23 cellular contexts compared by ENCODE assay signal in the genomic region with DNA sequence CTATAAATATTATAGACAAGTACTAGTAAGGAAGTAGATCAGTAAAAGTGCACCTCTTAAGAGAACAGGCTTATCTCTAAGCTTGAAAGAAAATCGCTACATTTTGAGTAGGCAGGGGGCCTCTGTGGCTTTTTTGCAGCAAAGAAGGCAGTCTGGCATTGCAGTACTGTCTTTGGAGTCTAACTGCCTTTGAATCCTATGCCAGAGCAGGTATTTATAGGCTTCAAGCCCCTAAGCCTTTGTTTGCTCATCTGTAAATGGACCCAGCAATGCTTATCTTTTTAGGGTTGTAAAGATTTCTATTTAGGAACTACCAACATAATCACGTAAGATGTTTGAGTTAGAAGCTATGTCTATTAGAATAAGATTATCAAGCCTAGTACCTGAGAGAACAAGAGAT. TPM values are rescaled to one million over a fixed set of nuclear protein-coding genes. Genes with fewer than 3 reads are reported as not detected.
DNase-seq lines count a peak whose midpoint lies in the region; ATAC-seq and TF ChIP-seq lines count a peak whose summit lies in the region.
"Had no signal": no experiment of that assay in that cellular context is flagged by ENCODE, and none has a peak within 500 bp of the region (broad histone marks: within the 10 kb centered on the region; RNA-seq: fewer than 3 reads in every experiment).

No MANE protein-coding gene starts in this region.

- peaks cover 0 to 22% (median 0%) of the 10 kb centered on the region in 3 donors for H3K36me3 ChIP-seq in esophagus squamous epithelium
- peaks cover 6% of the 10 kb centered on the region for H3K36me3 ChIP-seq in BE2C

- intact Hi-C loops in esophagus squamous epithelium (cut with DNase I): no loop called here

- H3K27ac ChIP-seq in esophagus squamous epithelium: no peak overlapping the region
- H3K27ac ChIP-seq: 22Rv1, A549, BLaER1 had no signal

- H3K27ac Mint-ChIP-seq in activated T-cell treated with anti-CD3 and anti-CD28 coated beads, Interleukin-2, amount 50 U/mL, for 72 hours: peak overlapping the region; percentile 63
- H3K27ac Mint-ChIP-seq in activated T-helper 17 cell treated with anti-CD3 and anti-CD28 coated beads, Interleukin-2, amount 50 U/mL, for 72 hours: peak overlapping the region; percentile 0
- H3K27ac Mint-ChIP-seq in stimulated activated effector memory CD8-positive, alpha-beta T cell treated with anti-CD3 and anti-CD28 coated beads, Interleukin-12 subunit alpha, Interleukin-12 subunit beta, amount 100 ng/mL, for 72 hours: peak overlapping the region; percentile 6
- H3K27ac Mint-ChIP-seq: B cell had no signal

- ATAC-seq in activated T-cell treated with anti-CD3 and anti-CD28 coated beads, Interleukin-2, amount 50 U/mL, for 72 hours (replicated peaks in 1 of 2): no peak
- no peak for ATAC-seq in activated T-helper 17 cell treated with anti-CD3 and anti-CD28 coated beads, Interleukin-2, amount 50 U/mL, for 72 hours (replicated peaks)
- no peak for ATAC-seq in stimulated activated effector memory CD8-positive, alpha-beta T cell treated with anti-CD3 and anti-CD28 coated beads, Interleukin-12 subunit alpha, Interleukin-12 subunit beta, amount 100 ng/mL, for 72 hours
- no peak for ATAC-seq in HG02678 (IDR thresholded peaks at IDR 0.05; ENCODE audit: unreplicated experiment)
- ATAC-seq: A549 had no signal

- H3K4me3 Mint-ChIP-seq in activated T-cell treated with anti-CD3 and anti-CD28 coated beads, Interleukin-2, amount 50 U/mL, for 72 hours: no peak overlapping the region
- H3K4me3 Mint-ChIP-seq in activated T-helper 17 cell treated with anti-CD3 and anti-CD28 coated beads, Interleukin-2, amount 50 U/mL, for 72 hours: no peak overlapping the region
- H3K4me3 Mint-ChIP-seq in stimulated activated effector memory CD8-positive, alpha-beta T cell treated with anti-CD3 and anti-CD28 coated beads, Interleukin-12 subunit alpha, Interleukin-12 subunit beta, amount 100 ng/mL, for 72 hours: no peak overlapping the region
- H3K4me3 Mint-ChIP-seq: B cell; CD14-positive monocyte; CD4-positive, alpha-beta memory T cell; CD4-positive, CD25-positive, alpha-beta regulatory T cell; CD8-positive, alpha-beta memory T cell had no signal

- TF ChIP-seq CTCF in esophagus squamous epithelium (IDR thresholded peaks at IDR 0.05): no peak
- TF ChIP-seq CTCF in BE2C (IDR thresholded peaks at IDR 0.05; ENCODE audit: low read depth, low read length): no peak

- H3K4me1 ChIP-seq in esophagus squamous epithelium (peaks cover 0 to 8% (median 0%) of the 10 kb centered on the region in 3 donors), BE2C (no peaks in the 10 kb centered on the region)
- H3K4me1 ChIP-seq: A549, BLaER1 had no signal

- WGBS in esophagus squamous epithelium, 2 donors: 93 to 97% methylated on average over 2 of the region's 2 CpGs

- no peaks in the 10 kb centered on the region for H3K27me3 Mint-ChIP-seq in activated T-cell treated with anti-CD3 and anti-CD28 coated beads, Interleukin-2, amount 50 U/mL, for 72 hours (ENCODE audit: low read depth)
- no peaks in the 10 kb centered on the region for H3K27me3 Mint-ChIP-seq in activated T-helper 17 cell treated with anti-CD3 and anti-CD28 coated beads, Interleukin-2, amount 50 U/mL, for 72 hours
- H3K27me3 Mint-ChIP-seq: B cell; CD4-positive, alpha-beta memory T cell; CD4-positive, CD25-positive, alpha-beta regulatory T cell; CD8-positive, alpha-beta memory T cell had no signal

- H3K4me1 Mint-ChIP-seq in activated T-cell treated with anti-CD3 and anti-CD28 coated beads, Interleukin-2, amount 50 U/mL, for 72 hours (ENCODE audit: low read depth): peaks cover 7% of the 10 kb centered on the region
- H3K4me1 Mint-ChIP-seq in activated T-helper 17 cell treated with anti-CD3 and anti-CD28 coated beads, Interleukin-2, amount 50 U/mL, for 72 hours: no peaks in the 10 kb centered on the region
- H3K4me1 Mint-ChIP-seq in stimulated activated effector memory CD8-positive, alpha-beta T cell treated with anti-CD3 and anti-CD28 coated beads, Interleukin-12 subunit alpha, Interleukin-12 subunit beta, amount 100 ng/mL, for 72 hours: peaks cover 9% of the 10 kb centered on the region
- H3K4me1 Mint-ChIP-seq: B cell, CD14-positive monocyte had no signal

- no peak overlapping the region for H3K4me3 ChIP-seq in esophagus squamous epithelium
- no peak overlapping the region for H3K4me3 ChIP-seq in BE2C (ENCODE audit: low read depth, low read length)
- H3K4me3 ChIP-seq: A549, BLaER1 had no signal

- H3K9me3 Mint-ChIP-seq in activated T-cell treated with anti-CD3 and anti-CD28 coated beads, Interleukin-2, amount 50 U/mL, for 72 hours: no peaks in the 10 kb centered on the region
- H3K9me3 Mint-ChIP-seq in activated T-helper 17 cell treated with anti-CD3 and anti-CD28 coated beads, Interleukin-2, amount 50 U/mL, for 72 hours: no peaks in the 10 kb centered on the region
- no peaks in the 10 kb centered on the region for H3K9me3 Mint-ChIP-seq in stimulated activated effector memory CD8-positive, alpha-beta T cell treated with anti-CD3 and anti-CD28 coated beads, Interleukin-12 subunit alpha, Interleukin-12 subunit beta, amount 100 ng/mL, for 72 hours
- H3K9me3 Mint-ChIP-seq: CD4-positive, alpha-beta memory T cell; CD4-positive, CD25-positive, alpha-beta regulatory T cell; CD8-positive, alpha-beta memory T cell had no signal

- TF ChIP-seq POLR2A in esophagus squamous epithelium (IDR thresholded peaks at IDR 0.05): no peak

- peaks cover 0 to 15% of the 10 kb centered on the region in 2 donors for H3K36me3 Mint-ChIP-seq in activated T-cell treated with anti-CD3 and anti-CD28 coated beads, Interleukin-2, amount 50 U/mL, for 72 hours (ENCODE audit: insufficient read depth in 2 of 2)
- peaks cover 80% of the 10 kb centered on the region for H3K36me3 Mint-ChIP-seq in activated T-helper 17 cell treated with anti-CD3 and anti-CD28 coated beads, Interleukin-2, amount 50 U/mL, for 72 hours (ENCODE audit: low read depth)
- peaks cover 52% of the 10 kb centered on the region for H3K36me3 Mint-ChIP-seq in stimulated activated effector memory CD8-positive, alpha-beta T cell treated with anti-CD3 and anti-CD28 coated beads, Interleukin-12 subunit alpha, Interleukin-12 subunit beta, amount 100 ng/mL, for 72 hours

- H3K27me3 ChIP-seq in esophagus squamous epithelium (no peaks in the 10 kb centered on the region), BE2C (no peaks in the 10 kb centered on the region)
- H3K27me3 ChIP-seq: BLaER1 had no signal

- no peak for DNase-seq in activated T-cell treated with anti-CD3 and anti-CD28 coated beads, Interleukin-2, amount 50 U/mL, for 72 hours
- no peak for DNase-seq in activated T-cell treated with anti-CD3 and anti-CD28 coated beads, Interleukin-2, amount 50 U/mL, for 1 hour
- DNase-seq in HuH-7 (ENCODE audit: low spot score) (peak; percentile 23), esophagus squamous epithelium (lab: John Stamatoyannopoulos, UW) (no peak), BE2C (no peak)
- no peak for DNase-seq in stimulated activated effector memory CD8-positive, alpha-beta T cell treated with anti-CD3 and anti-CD28 coated beads, Interleukin-12 subunit alpha, Interleukin-12 subunit beta, amount 100 ng/mL, for 72 hours (ENCODE audit: low spot score in 2 of 2)
- DNase-seq: AML-193; C1 segment of cervical spinal cord; Calu3; CD4-positive, alpha-beta memory T cell; CD4-positive, CD25-positive, alpha-beta regulatory T cell; CD8-positive, alpha-beta memory T cell; COR-L47; DMS79 treated with DMSO at 0.1 percent for 48 hours; GF-D8 had no signal

- H3K9me3 ChIP-seq in esophagus squamous epithelium (no peaks in the 10 kb centered on the region), BE2C (no peaks in the 10 kb centered on the region)
- H3K9me3 ChIP-seq: A549, BLaER1 had no signal

RNA-seq across cellular contexts. Expression of a gene that starts 23.7 kb away (rescaled TPM):
- under 1 TPM; 0.46 to 0.81 TPM for total RNA-seq in activated T-cell treated with anti-CD3 and anti-CD28 coated beads, Interleukin-2, amount 50 U/mL, for 72 hours
- under 1 TPM; 0.29 to 0.76 TPM for total RNA-seq in activated T-helper 17 cell treated with anti-CD3 and anti-CD28 coated beads, Interleukin-2, amount 50 U/mL, for 72 hours
- total RNA-seq in esophagus squamous epithelium: 1 to 10 TPM in 3 of 4 donors, not detected in 1; 1.3 to 5.7 (median 2.1) TPM
- 1.2 TPM for polyA plus RNA-seq in BE2C (2012; ENCODE audit: insufficient read depth, insufficient read length, low read depth)
- total RNA-seq: A172 had no signal
- polyA plus RNA-seq: CD4-positive, alpha-beta memory T cell; CD8-positive, alpha-beta memory T cell had no signal

Comparison
In these comparisons a context has a peak if more than half of its experiments do, and no peak if none do; other contexts are left out.
1. H3K27ac Mint-ChIP-seq: peak in every context shown above with its lines; median percentile 63 in activated T-cell treated with anti-CD3 and anti-CD28 coated beads, Interleukin-2, amount 50 U/mL, for 72 hours; 6 in stimulated activated effector memory CD8-positive, alpha-beta T cell treated with anti-CD3 and anti-CD28 coated beads, Interleukin-12 subunit alpha, Interleukin-12 subunit beta, amount 100 ng/mL, for 72 hours; 0 in activated T-helper 17 cell treated with anti-CD3 and anti-CD28 coated beads, Interleukin-2, amount 50 U/mL, for 72 hours.